ENCODE assay signal across 9 cellular contexts in the genomic region with DNA sequence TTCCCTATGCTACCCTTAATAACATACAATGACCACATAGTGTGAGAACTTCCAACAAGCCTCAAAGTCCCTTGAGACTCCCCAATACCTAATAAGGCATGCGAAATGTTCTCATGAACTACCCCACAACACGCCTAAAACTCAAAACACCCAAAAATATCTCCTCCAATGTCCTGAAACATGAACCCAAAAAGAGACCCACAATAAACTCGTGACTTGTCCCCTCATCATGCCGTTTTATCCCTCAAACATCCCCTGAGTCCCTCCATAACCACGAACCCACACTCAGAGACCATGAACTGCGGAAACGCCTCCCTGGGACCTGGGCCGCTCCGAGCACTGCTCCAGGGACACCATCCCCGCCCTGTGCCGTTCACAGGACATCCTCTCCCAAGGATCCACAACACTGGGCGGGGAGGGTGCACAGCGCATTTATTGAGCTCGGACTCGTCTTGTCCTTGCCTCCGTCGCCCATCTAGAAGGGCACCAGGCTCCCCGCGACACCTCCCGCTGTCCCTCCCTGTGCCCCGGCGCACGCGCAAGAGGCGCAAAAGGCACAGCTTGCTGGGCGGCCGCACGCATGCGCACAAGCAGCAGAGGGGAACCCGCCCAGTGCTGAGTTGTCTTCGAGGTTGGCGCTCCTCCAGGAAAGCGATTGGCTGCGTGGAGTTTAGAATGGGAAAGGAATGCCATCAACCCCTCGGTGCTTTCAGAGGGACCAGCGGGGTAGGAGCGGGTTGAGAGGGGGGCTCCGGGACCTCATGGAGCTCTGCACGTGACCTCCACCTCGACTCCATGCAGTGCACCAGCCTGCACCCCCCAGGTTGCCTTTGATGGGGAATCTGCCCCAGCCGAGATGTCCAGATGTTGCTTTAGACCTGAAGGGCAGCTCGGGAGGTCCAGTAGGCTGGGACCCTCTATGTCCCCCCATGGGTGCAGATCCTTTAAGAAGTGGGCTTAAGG. TPM values are rescaled to one million over a fixed set of nuclear protein-coding genes. Genes with fewer than 3 reads are reported as not detected.
A peak's percentile ranks its signal among the peaks of the same experiment; 100 is the strongest.
DNase-seq lines count a peak whose midpoint lies in the region; ATAC-seq and TF ChIP-seq lines count a peak whose summit lies in the region.
"Had no signal": no experiment of that assay in that cellular context is flagged by ENCODE, and none has a peak within 500 bp of the region (broad histone marks: within the 10 kb centered on the region; RNA-seq: fewer than 3 reads in every experiment).

No MANE protein-coding gene starts in this region.

- peak in 1 of 2 donors; percentile 65 for TF ChIP-seq POLR2A in suprapubic skin (IDR thresholded peaks at IDR 0.05)

- no peak for TF ChIP-seq EP300 in suprapubic skin (IDR thresholded peaks at IDR 0.05)

- peak overlapping the region; percentile 100 for H3K27ac ChIP-seq in RWPE1
- peak overlapping the region; percentile 95 for H3K27ac ChIP-seq in suprapubic skin

- H3K36me3 ChIP-seq in suprapubic skin = peaks cover 7% of the 10 kb centered on the region

- POLR2A ChIA-PET in RWPE1 (lab: Yijun Ruan, JAX; ENCODE audit: low non-redundant PET) = interaction anchor here (1.0 kb wide), 2 partner anchors 8 to 10 kb away, joined by 3 read pairs; partner anchors contain the start of genes FXYD3 and LGI4

- peak overlapping the region; percentile 73 for H3K4me3 ChIP-seq in fibroblast of villous mesenchyme (ENCODE audit: low read depth, low read length)
- peak overlapping the region; percentile 47 for H3K4me3 ChIP-seq in suprapubic skin

- H3K4me1 ChIP-seq in suprapubic skin = peaks cover 86% of the 10 kb centered on the region

- no peaks in the 10 kb centered on the region for H3K9me3 ChIP-seq in suprapubic skin

- no peak for TF ChIP-seq CTCF in RWPE1 (conservative IDR thresholded peaks at IDR 0.05; ENCODE audit: low read depth)
- no peak for TF ChIP-seq CTCF in fibroblast of villous mesenchyme (IDR thresholded peaks at IDR 0.05; ENCODE audit: insufficient read depth, low read depth, low read length)
- no peak for TF ChIP-seq CTCF in omental fat pad (IDR thresholded peaks at IDR 0.05)
- TF ChIP-seq CTCF in suprapubic skin (IDR thresholded peaks at IDR 0.05) = no peak

- WGBS in suprapubic skin = 5% methylated on average over 21 of the region's 42 CpGs

- ATAC-seq in HG03521 (IDR thresholded peaks at IDR 0.05; ENCODE audit: unreplicated experiment) (peak; percentile 84), omental fat pad (ENCODE audit: low FRiP score) (peak; percentile 89)

- CTCF ChIA-PET in RWPE1 (lab: Yijun Ruan, JAX) = interaction anchor here (0.6 to 2.4 kb wide), 5 partner anchors 9 to 80 kb away, joined by 3 to 8 read pairs (median 5); partner anchors contain the start of gene LGI4

- peak; percentile 72 for DNase-seq in NCI-H82 (lab: John Stamatoyannopoulos, UW)
- no peak for DNase-seq in NCI-H82 treated with DMSO at 0.1 percent for 48 hours (lab: John Stamatoyannopoulos, UW; ENCODE audit: unreplicated experiment)
- DNase-seq in RWPE1 (ENCODE audit: low spot score) = peak; percentile 93
- peak; percentile 95 for DNase-seq in activated effector memory CD4-positive, alpha-beta T cell treated with anti-CD3 and anti-CD28 coated beads, Interleukin-2, amount 50 U/mL, for 16 hours
- DNase-seq in fibroblast of villous mesenchyme (ENCODE audit: low read depth) = peak; percentile 88
- peak; percentile 87 for DNase-seq in omental fat pad (ENCODE audit: low spot score)
- peak; percentile 96 to 97 for DNase-seq in suprapubic skin (ENCODE audit: low spot score in 2 of 2)
- DNase-seq: DND-41 had no signal

- H3K27me3 ChIP-seq in suprapubic skin = no peaks in the 10 kb centered on the region

RNA-seq across cellular contexts. Expression of gene FXYD3, which starts 8.8 kb away (rescaled TPM):
- total RNA-seq in fibroblast of villous mesenchyme (not detected in 2 replicates), omental fat pad (1 to 10 TPM in 1 of 4 donors, under 1 TPM in 1, not detected in 2; 0.38 to 2.6 TPM), suprapubic skin (100 to 1,000 TPM; 383 to 765 (median 575) TPM)

RNA-seq across cellular contexts. Expression of gene LGI4, which starts 10.5 kb away (rescaled TPM):
- total RNA-seq in fibroblast of villous mesenchyme (not detected in 2 replicates), omental fat pad (10 to 100 TPM in 1 of 4 donors, 1 to 10 TPM in 3; 6.2 to 31.1 (median 8.3) TPM), suprapubic skin (10 to 100 TPM in 1 of 4 donors, 1 to 10 TPM in 3; 4.3 to 11.8 (median 7.8) TPM)

RNA-seq across cellular contexts. Expression of gene FXYD1, which starts 14.2 kb away (rescaled TPM):
- total RNA-seq in fibroblast of villous mesenchyme (0.32 TPM in 1 of 2 replicates, not detected in the other), omental fat pad (10 to 100 TPM; 20.5 to 32.2 (median 25.7) TPM), suprapubic skin (10 to 100 TPM in 1 of 4 donors, 1 to 10 TPM in 3; 2.0 to 10.9 (median 6.7) TPM)

RNA-seq across cellular contexts. Expression of gene FXYD7, which starts 18.7 kb away (rescaled TPM):
- total RNA-seq in fibroblast of villous mesenchyme (under 0.01 TPM in 1 of 2 replicates, not detected in the other), omental fat pad (not detected), suprapubic skin (1 to 10 TPM in 1 of 4 donors, not detected in 3; 2.2 TPM)

RNA-seq across cellular contexts. Expression of gene FXYD5, which starts 30.2 kb away (rescaled TPM):
- total RNA-seq in fibroblast of villous mesenchyme (20.3 and 24.5 TPM in 2 replicates), omental fat pad (100 to 1,000 TPM in 1 of 4 donors, 10 to 100 TPM in 3; 68.9 to 129 (median 88.8) TPM), suprapubic skin (10 to 100 TPM; 29.8 to 64.8 (median 37.7) TPM)

Comparison
In these comparisons a context has a peak if more than half of its experiments do, and no peak if none do; other contexts are left out.
1. RNA of gene FXYD3, which starts 8.8 kb away (total RNA-seq): 383 to 765 TPM in suprapubic skin; 0.38 to 2.6 TPM in omental fat pad and not detected in fibroblast of villous mesenchyme; every median in the first group is over 100 times any median in the second.